ENCODE assay signal across 1 cellular context in the genomic region with DNA sequence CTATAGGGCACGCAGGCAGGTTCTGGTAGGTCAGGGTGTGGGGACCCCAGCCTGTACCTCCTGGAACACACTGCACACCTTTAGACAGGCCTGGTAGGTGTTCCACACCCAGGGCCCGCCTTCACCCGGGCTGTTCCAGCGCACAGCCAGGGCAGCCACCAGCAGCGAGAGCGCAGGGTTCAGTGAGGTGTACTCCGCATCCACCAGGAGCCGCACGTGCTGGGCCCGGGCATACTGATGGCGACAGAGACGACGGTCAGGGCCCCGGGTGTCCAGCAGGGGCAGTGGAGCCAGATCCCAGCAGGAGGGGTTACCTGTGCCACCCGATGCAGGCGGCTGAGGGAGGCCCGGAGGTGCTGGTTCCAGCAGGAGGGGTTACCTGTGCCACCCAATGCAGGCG.
TF ChIP-seq lines count a peak whose summit lies in the region.

No MANE protein-coding gene starts in this region.

TF ChIP-seq in K562, 482 proteins besides CTCF, POLR2A, EP300 and RAD21:
- TF ChIP-seq ETV5 (CRISPR knock-in tag; IDR thresholded peaks at IDR 0.05; ENCODE audit: low read depth) = no peak
- TF ChIP-seq SIX5 (IDR thresholded peaks at IDR 0.05; ENCODE audit: borderline replicate concordance in 1 of 2, insufficient read depth in 1 of 2, low read depth in 1 of 2, low read length in 2 of 2) = no peak
- TF ChIP-seq, protein P1, sequence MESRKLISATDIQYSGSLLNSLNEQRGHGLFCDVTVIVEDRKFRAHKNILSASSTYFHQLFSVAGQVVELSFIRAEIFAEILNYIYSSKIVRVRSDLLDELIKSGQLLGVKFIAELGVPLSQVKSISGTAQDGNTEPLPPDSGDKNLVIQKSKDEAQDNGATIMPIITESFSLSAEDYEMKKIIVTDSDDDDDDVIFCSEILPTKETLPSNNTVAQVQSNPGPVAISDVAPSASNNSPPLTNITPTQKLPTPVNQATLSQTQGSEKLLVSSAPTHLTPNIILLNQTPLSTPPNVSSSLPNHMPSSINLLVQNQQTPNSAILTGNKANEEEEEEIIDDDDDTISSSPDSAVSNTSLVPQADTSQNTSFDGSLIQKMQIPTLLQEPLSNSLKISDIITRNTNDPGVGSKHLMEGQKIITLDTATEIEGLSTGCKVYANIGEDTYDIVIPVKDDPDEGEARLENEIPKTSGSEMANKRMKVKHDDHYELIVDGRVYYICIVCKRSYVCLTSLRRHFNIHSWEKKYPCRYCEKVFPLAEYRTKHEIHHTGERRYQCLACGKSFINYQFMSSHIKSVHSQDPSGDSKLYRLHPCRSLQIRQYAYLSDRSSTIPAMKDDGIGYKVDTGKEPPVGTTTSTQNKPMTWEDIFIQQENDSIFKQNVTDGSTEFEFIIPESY (CRISPR knock-in tag; IDR thresholded peaks at IDR 0.05) = peak; percentile 88
- TF ChIP-seq, protein P2, sequence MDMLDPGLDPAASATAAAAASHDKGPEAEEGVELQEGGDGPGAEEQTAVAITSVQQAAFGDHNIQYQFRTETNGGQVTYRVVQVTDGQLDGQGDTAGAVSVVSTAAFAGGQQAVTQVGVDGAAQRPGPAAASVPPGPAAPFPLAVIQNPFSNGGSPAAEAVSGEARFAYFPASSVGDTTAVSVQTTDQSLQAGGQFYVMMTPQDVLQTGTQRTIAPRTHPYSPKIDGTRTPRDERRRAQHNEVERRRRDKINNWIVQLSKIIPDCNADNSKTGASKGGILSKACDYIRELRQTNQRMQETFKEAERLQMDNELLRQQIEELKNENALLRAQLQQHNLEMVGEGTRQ (CRISPR knock-in tag; IDR thresholded peaks at IDR 0.05) = no peak
